Comparison of ENCODE assay signal across 19 cellular contexts in the genomic region with DNA sequence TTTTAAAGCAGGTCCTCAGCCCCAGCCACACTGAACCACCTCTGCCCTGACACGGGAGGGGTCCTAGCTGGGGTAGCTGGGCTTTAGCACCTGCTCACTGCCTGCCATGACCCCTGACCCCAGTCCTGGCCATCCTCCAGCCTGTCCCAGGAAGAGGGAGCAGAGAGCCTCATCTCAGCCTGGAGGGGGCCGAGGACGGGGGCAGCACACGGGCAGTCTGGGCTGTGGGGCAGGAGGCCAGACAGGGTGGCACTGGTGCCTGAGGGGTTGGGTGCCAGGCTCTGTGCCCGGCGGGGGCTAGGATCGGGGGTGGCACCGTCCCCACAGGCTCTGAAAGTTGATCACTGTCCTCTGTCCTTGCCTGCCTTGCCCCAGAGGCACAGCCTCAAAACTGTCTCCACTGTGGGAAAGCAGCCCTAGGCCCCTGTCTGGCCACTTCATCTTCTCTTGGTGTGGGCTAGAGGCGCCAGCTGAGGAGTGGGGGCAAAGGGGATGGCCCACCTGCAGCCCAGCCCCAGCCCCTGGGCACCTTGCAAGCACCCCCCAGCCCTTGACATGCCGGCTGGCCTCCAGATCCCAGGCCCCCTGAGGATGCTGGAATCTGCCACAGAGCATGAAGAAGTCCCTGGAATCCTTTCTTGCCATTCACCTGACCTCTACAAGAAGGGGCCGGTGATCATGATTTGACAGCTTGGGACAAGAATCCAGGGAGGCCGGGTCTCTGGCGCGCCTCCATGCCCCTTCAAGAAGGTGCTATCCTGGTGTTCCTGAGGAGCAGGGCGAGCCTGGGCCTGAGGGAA. TPM values are rescaled to one million over a fixed set of nuclear protein-coding genes. Genes with fewer than 3 reads are reported as not detected.
"Had no signal": no experiment of that assay in that cellular context is flagged by ENCODE, and none has a peak within 500 bp of the region (broad histone marks: within the 10 kb centered on the region; RNA-seq: fewer than 3 reads in every experiment).

No MANE protein-coding gene starts in this region.

- H3K9ac ChIP-seq: neural progenitor cell had no signal

- H3K9me3 ChIP-seq: pancreas, transverse colon had no signal

- ATAC-seq: activated CD8-positive, alpha-beta memory T cell treated with anti-CD3 and anti-CD28 coated beads, Interleukin-2, amount 10 ng/mL, durations not matched to agents 7 days and 5 days; activated CD8-positive, alpha-beta T cell treated with anti-CD3 and anti-CD28 coated beads for 36 hours; naive thymus-derived CD8-positive, alpha-beta T cell; pancreas; sciatic nerve; stimulated activated memory B cell treated with anti-CD40 and anti-IgM and Interleukin-4, amounts not matched to agents 10 μg/mL and 1 μg/mL and 100 μg/mL, for 72 hours had no signal

- H3K27ac ChIP-seq: neural progenitor cell, pancreas, transverse colon, WERI-Rb-1 had no signal

- H3K36me3 ChIP-seq: neural progenitor cell, pancreas, transverse colon, WERI-Rb-1 had no signal

- H3K4me3 ChIP-seq: neural progenitor cell, pancreas, transverse colon had no signal

- FAIRE-seq: keratinocyte, pancreas, small intestine had no signal

- H3K4me2 ChIP-seq: neural progenitor cell had no signal

- DNase-seq: activated CD4-positive, alpha-beta T cell treated with anti-CD3 and anti-CD28 coated beads, Interleukin-2, amount 10 ng/mL, durations not matched to agents 7 days and 5 days; activated CD4-positive, CD25-positive, alpha-beta regulatory T cell treated with anti-CD3 and anti-CD28 coated beads, Interleukin-2, amount 50 U/mL, for 72 hours; activated CD8-positive, alpha-beta memory T cell treated with anti-CD3 and anti-CD28 coated beads, Interleukin-2, amount 10 ng/mL, durations not matched to agents 7 days and 5 days; activated CD8-positive, alpha-beta T cell treated with anti-CD3 and anti-CD28 coated beads for 36 hours; activated effector memory CD4-positive, alpha-beta T cell treated with anti-CD3 and anti-CD28 coated beads, Interleukin-2, amount 50 U/mL, for 16 hours; activated naive CD4-positive, alpha-beta T cell treated with anti-CD3 and anti-CD28 coated beads, Interleukin-2, amount 10 ng/mL, durations not matched to agents 7 days and 5 days; activated T-cell treated with anti-CD3 and anti-CD28 coated beads for 4 hours; amygdala; naive thymus-derived CD8-positive, alpha-beta T cell; small intestine; stimulated activated CD4-positive, alpha-beta T cell treated with anti-CD3 and anti-CD28 coated beads, Interleukin-15, amount 100 ng/mL, for 24 hours; transverse colon; WERI-Rb-1 had no signal

- H2AFZ ChIP-seq: neural progenitor cell had no signal

- H3K27me3 ChIP-seq: neural progenitor cell, pancreas, transverse colon had no signal

RNA-seq across cellular contexts. Expression of a gene that starts 45.8 kb away (rescaled TPM):
- total RNA-seq: epithelial cell of proximal tubule; naive thymus-derived CD8-positive, alpha-beta T cell had no signal
- polyA plus RNA-seq: naive thymus-derived CD8-positive, alpha-beta T cell had no signal
